1 cellular context compared by ENCODE assay signal in the genomic region with DNA sequence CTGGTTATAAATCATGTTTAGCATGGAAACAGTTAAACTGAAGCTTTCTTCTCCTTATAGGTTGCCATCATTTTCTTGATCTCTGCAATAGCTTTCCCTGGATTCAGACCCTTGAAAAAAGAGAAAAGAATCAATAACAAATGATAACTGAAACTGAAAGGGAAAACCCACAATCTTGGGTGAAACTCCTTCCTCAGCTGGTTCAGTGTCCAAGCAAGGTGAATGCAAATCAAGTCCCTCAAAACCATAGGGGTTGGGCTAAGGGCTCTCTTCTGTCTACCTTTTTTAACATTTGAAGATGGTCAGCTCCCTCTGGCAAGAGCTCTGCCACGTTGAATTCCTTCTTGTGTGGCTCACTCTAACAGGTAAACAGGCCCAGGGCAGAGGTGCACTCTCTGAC.
TF ChIP-seq lines count a peak whose summit lies in the region.

No MANE protein-coding gene starts in this region.

TF ChIP-seq in GM12878, 131 proteins besides CTCF, POLR2A, EP300 and RAD21:
- TF ChIP-seq POU2F2 (IDR thresholded peaks at IDR 0.05; ENCODE audit: borderline replicate concordance, low read depth, low read length) (0 out of 3 replicates have a peak, but pooled peaks have one; percentile 23), BHLHE40 (IDR thresholded peaks at IDR 0.05; ENCODE audit: borderline replicate concordance in 1 of 2, low read depth in 2 of 2, low read length in 1 of 2) (no peak), SUZ12 (IDR thresholded peaks at IDR 0.05; ENCODE audit: unreplicated experiment) (no peak), RUNX3 (IDR thresholded peaks at IDR 0.05; ENCODE audit: low read length) (peak; percentile 44), MTA3 (IDR thresholded peaks at IDR 0.05; ENCODE audit: borderline replicate concordance, low read length) (no peak), NBN (IDR thresholded peaks at IDR 0.05) (no peak), BACH1 (IDR thresholded peaks at IDR 0.05; ENCODE audit: borderline replicate concordance) (no peak)
- TF ChIP-seq, protein P1, sequence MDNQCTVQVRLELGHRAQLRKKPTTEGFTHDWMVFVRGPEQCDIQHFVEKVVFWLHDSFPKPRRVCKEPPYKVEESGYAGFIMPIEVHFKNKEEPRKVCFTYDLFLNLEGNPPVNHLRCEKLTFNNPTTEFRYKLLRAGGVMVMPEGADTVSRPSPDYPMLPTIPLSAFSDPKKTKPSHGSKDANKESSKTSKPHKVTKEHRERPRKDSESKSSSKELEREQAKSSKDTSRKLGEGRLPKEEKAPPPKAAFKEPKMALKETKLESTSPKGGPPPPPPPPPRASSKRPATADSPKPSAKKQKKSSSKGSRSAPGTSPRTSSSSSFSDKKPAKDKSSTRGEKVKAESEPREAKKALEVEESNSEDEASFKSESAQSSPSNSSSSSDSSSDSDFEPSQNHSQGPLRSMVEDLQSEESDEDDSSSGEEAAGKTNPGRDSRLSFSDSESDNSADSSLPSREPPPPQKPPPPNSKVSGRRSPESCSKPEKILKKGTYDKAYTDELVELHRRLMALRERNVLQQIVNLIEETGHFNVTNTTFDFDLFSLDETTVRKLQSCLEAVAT (IDR thresholded peaks at IDR 0.05) = no peak
- TF ChIP-seq, protein P2, sequence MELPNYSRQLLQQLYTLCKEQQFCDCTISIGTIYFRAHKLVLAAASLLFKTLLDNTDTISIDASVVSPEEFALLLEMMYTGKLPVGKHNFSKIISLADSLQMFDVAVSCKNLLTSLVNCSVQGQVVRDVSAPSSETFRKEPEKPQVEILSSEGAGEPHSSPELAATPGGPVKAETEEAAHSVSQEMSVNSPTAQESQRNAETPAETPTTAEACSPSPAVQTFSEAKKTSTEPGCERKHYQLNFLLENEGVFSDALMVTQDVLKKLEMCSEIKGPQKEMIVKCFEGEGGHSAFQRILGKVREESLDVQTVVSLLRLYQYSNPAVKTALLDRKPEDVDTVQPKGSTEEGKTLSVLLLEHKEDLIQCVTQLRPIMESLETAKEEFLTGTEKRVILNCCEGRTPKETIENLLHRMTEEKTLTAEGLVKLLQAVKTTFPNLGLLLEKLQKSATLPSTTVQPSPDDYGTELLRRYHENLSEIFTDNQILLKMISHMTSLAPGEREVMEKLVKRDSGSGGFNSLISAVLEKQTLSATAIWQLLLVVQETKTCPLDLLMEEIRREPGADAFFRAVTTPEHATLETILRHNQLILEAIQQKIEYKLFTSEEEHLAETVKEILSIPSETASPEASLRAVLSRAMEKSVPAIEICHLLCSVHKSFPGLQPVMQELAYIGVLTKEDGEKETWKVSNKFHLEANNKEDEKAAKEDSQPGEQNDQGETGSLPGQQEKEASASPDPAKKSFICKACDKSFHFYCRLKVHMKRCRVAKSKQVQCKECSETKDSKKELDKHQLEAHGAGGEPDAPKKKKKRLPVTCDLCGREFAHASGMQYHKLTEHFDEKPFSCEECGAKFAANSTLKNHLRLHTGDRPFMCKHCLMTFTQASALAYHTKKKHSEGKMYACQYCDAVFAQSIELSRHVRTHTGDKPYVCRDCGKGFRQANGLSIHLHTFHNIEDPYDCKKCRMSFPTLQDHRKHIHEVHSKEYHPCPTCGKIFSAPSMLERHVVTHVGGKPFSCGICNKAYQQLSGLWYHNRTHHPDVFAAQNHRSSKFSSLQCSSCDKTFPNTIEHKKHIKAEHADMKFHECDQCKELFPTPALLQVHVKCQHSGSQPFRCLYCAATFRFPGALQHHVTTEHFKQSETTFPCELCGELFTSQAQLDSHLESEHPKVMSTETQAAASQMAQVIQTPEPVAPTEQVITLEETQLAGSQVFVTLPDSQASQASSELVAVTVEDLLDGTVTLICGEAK (IDR thresholded peaks at IDR 0.05; ENCODE audit: borderline replicate concordance) = no peak
TF ChIP-seq in GM12878: peak in this region for 2.
